31 cellular contexts compared by ENCODE assay signal in genomic region chrX:63613531-63614028, GRCh38.
"Had no signal": no experiment of that assay in that cellular context is flagged by ENCODE, and none has a peak within 500 bp of the region (broad histone marks: within the 10 kb centered on the region; RNA-seq: fewer than 3 reads in every experiment).

No MANE protein-coding gene starts in this region.

- H3K4me3 ChIP-seq: coronary artery, dorsolateral prefrontal cortex, gastroesophageal sphincter, ovary, stomach, thyroid gland, upper lobe of left lung, vagina had no signal

- H3K4me3 Mint-ChIP-seq: activated CD4-positive, alpha-beta memory T cell treated with anti-CD3 and anti-CD28 coated beads, Interleukin-2, amount 10 ng/mL, durations not matched to agents 7 days and 5 days; activated CD4-positive, alpha-beta T cell treated with anti-CD3 and anti-CD28 coated beads, Interleukin-2, amount 10 ng/mL, durations not matched to agents 24 days and 14 days; activated naive CD4-positive, alpha-beta T cell treated with anti-CD3 and anti-CD28 coated beads, Interleukin-2, amount 10 ng/mL, durations not matched to agents 7 days and 5 days; activated T-cell treated with anti-CD3 and anti-CD28 coated beads, Interleukin-2, amount 50 U/mL, for 24 hours; immature natural killer cell; nephron progenitor cell; stimulated activated naive B cell treated with anti-CD40 and anti-IgM and Interleukin-4, amounts not matched to agents 10 μg/mL and 1 μg/mL and 100 μg/mL, for 72 hours had no signal

- H3K27me3 ChIP-seq: brain microvascular endothelial cell, gastroesophageal sphincter, ovary, stomach, thyroid gland, upper lobe of left lung, vagina had no signal

- DNase-seq: activated CD4-positive, alpha-beta memory T cell treated with anti-CD3 and anti-CD28 coated beads, Interleukin-2, amount 10 ng/mL, durations not matched to agents 7 days and 5 days; activated CD4-positive, alpha-beta T cell treated with anti-CD3 and anti-CD28 coated beads, Interleukin-2, amount 10 ng/mL, durations not matched to agents 24 days and 14 days; activated CD4-positive, CD25-positive, alpha-beta regulatory T cell treated with anti-CD3 and anti-CD28 coated beads, Interleukin-2, amount 50 U/mL, for 72 hours; activated CD8-positive, alpha-beta memory T cell treated with anti-CD3 and anti-CD28 coated beads, Interleukin-2, amount 50 U/mL, for 48 hours; activated gamma-delta T cell; activated naive CD4-positive, alpha-beta T cell treated with anti-CD3 and anti-CD28 coated beads, Interleukin-2, amount 10 ng/mL, durations not matched to agents 7 days and 5 days; activated T-cell treated with anti-CD3 and anti-CD28 coated beads, Interleukin-2, amount 50 U/mL, for 24 hours; amniotic stem cell; brain microvascular endothelial cell; dorsolateral prefrontal cortex; effector memory CD4-positive, alpha-beta T cell; erythroblast; head of caudate nucleus; hypothalamus; immature natural killer cell; kidney; left colon; mammary epithelial cell; nephron progenitor cell; ovary; stimulated activated CD4-positive, alpha-beta T cell treated with anti-CD3 and anti-CD28 coated beads, Interleukin-15, amount 100 ng/mL, for 24 hours; stimulated activated CD4-positive, alpha-beta T cell treated with anti-CD3 and anti-CD28 coated beads, Interleukin-2, amount 100 ng/mL, for 24 hours; stimulated activated naive B cell treated with anti-CD40 and anti-IgM and Interleukin-4, amounts not matched to agents 10 μg/mL and 1 μg/mL and 100 μg/mL, for 72 hours; stomach; T1000; thyroid gland; upper lobe of left lung had no signal

- H3K9me3 ChIP-seq: gastroesophageal sphincter, ovary, thyroid gland, vagina had no signal

- H3K27ac Mint-ChIP-seq: activated CD4-positive, alpha-beta memory T cell treated with anti-CD3 and anti-CD28 coated beads, Interleukin-2, amount 10 ng/mL, durations not matched to agents 7 days and 5 days; activated CD4-positive, alpha-beta T cell treated with anti-CD3 and anti-CD28 coated beads, Interleukin-2, amount 10 ng/mL, durations not matched to agents 24 days and 14 days; activated naive CD4-positive, alpha-beta T cell treated with anti-CD3 and anti-CD28 coated beads, Interleukin-2, amount 10 ng/mL, durations not matched to agents 7 days and 5 days; activated T-cell treated with anti-CD3 and anti-CD28 coated beads, Interleukin-2, amount 50 U/mL, for 24 hours; immature natural killer cell; nephron progenitor cell; progenitor cell of endocrine pancreas; stimulated activated naive B cell treated with anti-CD40 and anti-IgM and Interleukin-4, amounts not matched to agents 10 μg/mL and 1 μg/mL and 100 μg/mL, for 72 hours had no signal

- H3K36me3 ChIP-seq: brain microvascular endothelial cell, gastroesophageal sphincter, ovary, stomach, thyroid gland, upper lobe of left lung, vagina had no signal

- H3K27ac ChIP-seq: brain microvascular endothelial cell, coronary artery, dorsolateral prefrontal cortex, gastroesophageal sphincter, ovary, stomach, thyroid gland, upper lobe of left lung, vagina had no signal

- H3K36me3 Mint-ChIP-seq: activated naive CD4-positive, alpha-beta T cell treated with anti-CD3 and anti-CD28 coated beads, Interleukin-2, amount 10 ng/mL, durations not matched to agents 7 days and 5 days; stimulated activated naive B cell treated with anti-CD40 and anti-IgM and Interleukin-4, amounts not matched to agents 10 μg/mL and 1 μg/mL and 100 μg/mL, for 72 hours had no signal

- H3K4me1 ChIP-seq: gastroesophageal sphincter, stomach, thyroid gland, upper lobe of left lung, vagina had no signal

- H3K27me3 Mint-ChIP-seq: activated CD4-positive, alpha-beta memory T cell treated with anti-CD3 and anti-CD28 coated beads, Interleukin-2, amount 10 ng/mL, durations not matched to agents 7 days and 5 days; activated CD4-positive, alpha-beta T cell treated with anti-CD3 and anti-CD28 coated beads, Interleukin-2, amount 10 ng/mL, durations not matched to agents 24 days and 14 days; activated naive CD4-positive, alpha-beta T cell treated with anti-CD3 and anti-CD28 coated beads, Interleukin-2, amount 10 ng/mL, durations not matched to agents 7 days and 5 days; progenitor cell of endocrine pancreas; stimulated activated naive B cell treated with anti-CD40 and anti-IgM and Interleukin-4, amounts not matched to agents 10 μg/mL and 1 μg/mL and 100 μg/mL, for 72 hours had no signal

- H3K9me3 Mint-ChIP-seq: activated CD4-positive, alpha-beta memory T cell treated with anti-CD3 and anti-CD28 coated beads, Interleukin-2, amount 10 ng/mL, durations not matched to agents 7 days and 5 days; activated naive CD4-positive, alpha-beta T cell treated with anti-CD3 and anti-CD28 coated beads, Interleukin-2, amount 10 ng/mL, durations not matched to agents 7 days and 5 days; activated T-cell treated with anti-CD3 and anti-CD28 coated beads, Interleukin-2, amount 50 U/mL, for 24 hours; immature natural killer cell had no signal

- H3K4me1 Mint-ChIP-seq: activated CD4-positive, alpha-beta memory T cell treated with anti-CD3 and anti-CD28 coated beads, Interleukin-2, amount 10 ng/mL, durations not matched to agents 7 days and 5 days; activated CD4-positive, alpha-beta T cell treated with anti-CD3 and anti-CD28 coated beads, Interleukin-2, amount 10 ng/mL, durations not matched to agents 24 days and 14 days; activated naive CD4-positive, alpha-beta T cell treated with anti-CD3 and anti-CD28 coated beads, Interleukin-2, amount 10 ng/mL, durations not matched to agents 7 days and 5 days; immature natural killer cell; nephron progenitor cell; stimulated activated naive B cell treated with anti-CD40 and anti-IgM and Interleukin-4, amounts not matched to agents 10 μg/mL and 1 μg/mL and 100 μg/mL, for 72 hours had no signal
